ENCODE assay signal across 27 cellular contexts in the genomic region with DNA sequence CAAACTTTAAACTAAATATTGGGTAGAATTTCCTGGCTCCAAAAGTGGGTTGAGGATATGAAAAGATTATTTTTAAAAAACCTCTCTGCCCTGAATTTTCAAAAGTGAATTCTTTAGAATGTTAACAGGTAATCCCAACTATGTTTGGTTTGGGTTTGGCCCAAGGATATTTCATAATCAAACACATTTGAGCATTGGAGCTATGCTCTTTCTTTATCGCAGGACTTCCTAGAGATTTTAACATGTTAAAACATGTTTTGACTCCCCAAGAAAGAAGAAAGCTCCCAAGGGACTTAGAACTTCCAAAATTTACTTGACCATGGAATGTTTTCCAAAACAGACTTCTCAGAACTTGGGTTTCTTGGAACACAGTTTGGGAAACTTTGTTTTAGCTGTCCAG.
DNase-seq lines count a peak whose midpoint lies in the region; ATAC-seq, FAIRE-seq and TF ChIP-seq lines count a peak whose summit lies in the region.
"Had no signal": no experiment of that assay in that cellular context is flagged by ENCODE, and none has a peak within 500 bp of the region (broad histone marks: within the 10 kb centered on the region; RNA-seq: fewer than 3 reads in every experiment).

No MANE protein-coding gene starts in this region.

- no peaks in the 10 kb centered on the region for H3K9me3 ChIP-seq in breast epithelium
- H3K9me3 ChIP-seq: A549; BLaER1 treated with 17β-estradiol and CSF1 and Interleukin-3, amounts not matched to agents 10 nM and 100 nM had no signal

- no peaks in the 10 kb centered on the region for H3K36me3 ChIP-seq in breast epithelium
- no peaks in the 10 kb centered on the region for H3K36me3 ChIP-seq in bronchial epithelial cell (ENCODE audit: control insufficient read depth, insufficient read depth, low read length)
- H3K36me3 ChIP-seq: BLaER1 treated with 17β-estradiol and CSF1 and Interleukin-3, amounts not matched to agents 10 nM and 100 nM had no signal

- POLR2A ChIA-PET in MCF 10A (lab: Yijun Ruan, JAX) = interaction anchor here (1.0 to 1.3 kb wide), 3 partner anchors 8 to 598 kb away, joined by 3 to 5 read pairs (median 3); no protein-coding TSS in a partner anchor

- no peaks in the 10 kb centered on the region for H3K27me3 Mint-ChIP-seq in MCF 10A (ENCODE audit: insufficient read depth, unreplicated experiment)
- H3K27me3 Mint-ChIP-seq: B cell; CD4-positive, alpha-beta T cell; CD8-positive, alpha-beta memory T cell had no signal

- no peak for FAIRE-seq in bronchial epithelial cell (lab: Jason Lieb, UNC)
- FAIRE-seq: A549, GM12878, GM12892, GM18507 had no signal

- H3K27me3 ChIP-seq in breast epithelium (no peaks in the 10 kb centered on the region), bronchial epithelial cell (ENCODE audit: control insufficient read depth, insufficient read depth, low read length) (no peaks in the 10 kb centered on the region)
- H3K27me3 ChIP-seq: BLaER1 treated with 17β-estradiol and CSF1 and Interleukin-3, amounts not matched to agents 10 nM and 100 nM had no signal

- no peaks in the 10 kb centered on the region for H3K36me3 Mint-ChIP-seq in MCF 10A (ENCODE audit: insufficient read depth, unreplicated experiment)
- H3K36me3 Mint-ChIP-seq: CD8-positive, alpha-beta memory T cell had no signal

- no peak for TF ChIP-seq POLR2A in breast epithelium (IDR thresholded peaks at IDR 0.05)

- H3K4me1 ChIP-seq in breast epithelium = no peaks in the 10 kb centered on the region
- H3K4me1 ChIP-seq: A549; BLaER1 treated with 17β-estradiol and CSF1 and Interleukin-3, amounts not matched to agents 10 nM and 100 nM had no signal

- H3K4me3 ChIP-seq in breast epithelium = no peak overlapping the region
- H3K4me3 ChIP-seq in bronchial epithelial cell (ENCODE audit: low read depth, low read length) = no peak overlapping the region
- H3K4me3 ChIP-seq: A549; BLaER1 treated with 17β-estradiol and CSF1 and Interleukin-3, amounts not matched to agents 10 nM and 100 nM; GM12878 had no signal

- H3K27ac Mint-ChIP-seq in MCF 10A (ENCODE audit: low read depth, unreplicated experiment) = peak overlapping the region; percentile 51
- H3K27ac Mint-ChIP-seq: B cell; CD4-positive, alpha-beta T cell; CD8-positive, alpha-beta memory T cell had no signal

- DNase-seq in MCF 10A (ENCODE audit: unreplicated experiment) = peak; percentile 39
- no peak for DNase-seq in breast epithelium (ENCODE audit: low spot score in 2 of 2)
- peak; percentile 64 for DNase-seq in bronchial epithelial cell (ENCODE audit: low read depth)
- peak; percentile 8 for DNase-seq in iris pigment epithelial cell (ENCODE audit: low read depth)
- DNase-seq in stimulated activated naive CD4-positive, alpha-beta T cell (lab: John Stamatoyannopoulos, UW) = no peak
- DNase-seq: AML-193; CD4-positive, alpha-beta T cell; CD8-positive, alpha-beta memory T cell; COR-L47; DMS 273 treated with DMSO at 0.1 percent for 48 hours; DMS153; DMS53; DMS79; DND-41; EL; GDM1 had no signal

- CTCF ChIA-PET in MCF 10A (lab: Yijun Ruan, JAX) = interaction anchor here (0.7 to 1.8 kb wide), 10 partner anchors 8 to 587 kb away, joined by 3 to 23 read pairs (median 4); no protein-coding TSS in a partner anchor

- ATAC-seq in esophagus mucosa (peak; percentile 26), HG03460 (IDR thresholded peaks at IDR 0.05; ENCODE audit: unreplicated experiment) (no peak), GM21825 (IDR thresholded peaks at IDR 0.05; ENCODE audit: unreplicated experiment) (no peak)
- ATAC-seq: A549, GM12878 had no signal

- H3K4me1 Mint-ChIP-seq in MCF 10A (ENCODE audit: insufficient read depth, unreplicated experiment) = peaks cover 6% of the 10 kb centered on the region
- H3K4me1 Mint-ChIP-seq: B cell; CD8-positive, alpha-beta memory T cell had no signal

- no TSS peak for BruUV-seq in MCF 10A (replicated peaks; lab: Mats Ljungman, UMichigan)

- no peak overlapping the region for H3K27ac ChIP-seq in breast epithelium
- H3K27ac ChIP-seq: 22Rv1; A549; BLaER1 treated with 17β-estradiol and CSF1 and Interleukin-3, amounts not matched to agents 10 nM and 100 nM; C4-2B had no signal

- no peaks in the 10 kb centered on the region for H3K9me3 Mint-ChIP-seq in MCF 10A (ENCODE audit: unreplicated experiment)
- H3K9me3 Mint-ChIP-seq: CD4-positive, alpha-beta T cell had no signal

- TF ChIP-seq CTCF in MCF 10A (IDR thresholded peaks at IDR 0.05; ENCODE audit: unreplicated experiment) (no peak), breast epithelium (IDR thresholded peaks at IDR 0.05) (no peak), bronchial epithelial cell (IDR thresholded peaks at IDR 0.05; ENCODE audit: insufficient read depth, low read length, severe bottlenecking) (no peak)

- intact Hi-C loops in MCF 10A (cut with micrococcal nuclease) = no loop called here
- intact Hi-C loops in breast epithelium (cut with DNase I; ENCODE audit: low total_unique reads) = no loop called here

- H3K4me3 Mint-ChIP-seq in MCF 10A (ENCODE audit: unreplicated experiment) = no peak overlapping the region
- H3K4me3 Mint-ChIP-seq: B cell; CD4-positive, alpha-beta T cell; CD8-positive, alpha-beta memory T cell had no signal

Comparison
In these comparisons a context has a peak if more than half of its experiments do, and no peak if none do; other contexts are left out.
1. DNase-seq: peak in MCF 10A (single experiment), bronchial epithelial cell (single experiment) and iris pigment epithelial cell (single experiment); none in breast epithelium (0 of 2) and stimulated activated naive CD4-positive, alpha-beta T cell (0 of 6).